2 cellular contexts compared by ENCODE assay signal in the genomic region with DNA sequence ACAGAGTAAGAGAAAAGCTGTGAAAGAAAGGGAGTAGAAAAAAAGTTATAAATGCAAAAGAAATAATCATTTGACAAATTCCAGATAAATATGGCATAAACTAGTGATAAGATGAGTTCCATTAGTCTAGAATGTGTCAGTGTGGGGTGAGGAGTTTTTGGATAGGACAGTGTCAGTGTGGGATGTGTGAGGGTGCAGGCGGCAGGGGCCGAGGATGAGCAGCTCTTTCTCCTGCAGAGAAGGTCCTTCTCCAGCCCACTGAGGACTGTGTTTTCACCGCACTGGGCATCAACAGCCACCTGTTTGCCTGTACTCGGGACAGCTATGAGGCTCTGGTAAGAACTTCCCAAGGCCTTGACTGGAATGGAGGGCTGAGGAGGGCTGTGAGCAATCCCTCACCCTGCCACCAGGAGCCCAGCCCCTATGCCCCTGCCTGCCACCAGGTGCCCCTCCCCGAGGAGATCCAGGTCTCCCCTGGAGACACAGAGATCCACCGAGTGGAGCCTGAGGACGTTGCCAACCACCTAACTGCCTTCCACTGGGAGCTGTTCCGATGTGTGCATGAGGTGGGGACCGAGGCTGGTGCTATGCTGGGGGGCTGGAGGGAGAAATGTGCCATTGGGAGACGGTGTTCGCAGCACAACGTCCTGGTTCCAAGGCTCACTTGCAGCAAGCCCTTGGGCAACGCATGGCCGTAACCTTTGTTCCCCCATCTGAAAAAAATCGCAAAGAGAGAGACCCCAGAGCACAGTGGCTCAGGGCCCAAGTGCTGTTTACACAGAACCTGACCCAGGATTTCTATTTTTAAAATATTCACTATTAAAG.
TF ChIP-seq lines count a peak whose summit lies in the region.

No MANE protein-coding gene starts in this region.

TF ChIP-seq in GM12891, 5 proteins besides CTCF, POLR2A, EP300 and RAD21:
- TF ChIP-seq SPI1 (IDR thresholded peaks at IDR 0.05; ENCODE audit: low read depth, low read length) = no peak
- no peak for TF ChIP-seq TAF1 (IDR thresholded peaks at IDR 0.05; ENCODE audit: low read depth, low read length)
- no peak for TF ChIP-seq PAX5 (IDR thresholded peaks at IDR 0.05; ENCODE audit: insufficient read depth, low read length, severe bottlenecking)
- no peak for TF ChIP-seq POU2F2 (IDR thresholded peaks at IDR 0.05; ENCODE audit: low read depth, low read length)
- no peak for TF ChIP-seq POLR2AphosphoS5 (IDR thresholded peaks at IDR 0.05; ENCODE audit: low read depth, low read length)

TF ChIP-seq in K562, 482 proteins besides CTCF, POLR2A, EP300 and RAD21:
- TF ChIP-seq SAP30 (IDR thresholded peaks at IDR 0.05; ENCODE audit: borderline replicate concordance, insufficient read depth, low read depth, low read length, poor library complexity, severe bottlenecking) (no peak), TEAD1 (CRISPR knock-in tag; IDR thresholded peaks at IDR 0.05) (no peak), RBM22 (IDR thresholded peaks at IDR 0.05; ENCODE audit: low read depth, low read length, poor library complexity, severe bottlenecking) (no peak), SP1 (CRISPR knock-in tag; IDR thresholded peaks at IDR 0.05) (no peak), SMC3 (conservative IDR thresholded peaks at IDR 0.05; ENCODE audit: insufficient read depth, low read depth, low read length) (no peak), ZBTB17 (CRISPR knock-in tag; IDR thresholded peaks at IDR 0.05) (no peak), TCF7L2 (IDR thresholded peaks at IDR 0.05; ENCODE audit: low read depth, low read length) (no peak), ZNF589 (CRISPR knock-in tag; IDR thresholded peaks at IDR 0.05; ENCODE audit: low read depth) (no peak), KDM4B (IDR thresholded peaks at IDR 0.05; ENCODE audit: borderline replicate concordance in 2 of 2, low read depth in 1 of 2) (no peak), ARHGAP35 (IDR thresholded peaks at IDR 0.05; ENCODE audit: partially characterized antibody) (no peak), ETV1 (tag; conservative IDR thresholded peaks at IDR 0.05; ENCODE audit: low read depth) (no peak), NR2C2 (CRISPR knock-in tag; IDR thresholded peaks at IDR 0.05) (no peak), NR2C2 (tag; IDR thresholded peaks at IDR 0.05) (no peak), ZNF212 (CRISPR knock-in tag; IDR thresholded peaks at IDR 0.05) (no peak), NCOA4 (IDR thresholded peaks at IDR 0.05; ENCODE audit: partially characterized antibody) (no peak)
- TF ChIP-seq, protein P1, sequence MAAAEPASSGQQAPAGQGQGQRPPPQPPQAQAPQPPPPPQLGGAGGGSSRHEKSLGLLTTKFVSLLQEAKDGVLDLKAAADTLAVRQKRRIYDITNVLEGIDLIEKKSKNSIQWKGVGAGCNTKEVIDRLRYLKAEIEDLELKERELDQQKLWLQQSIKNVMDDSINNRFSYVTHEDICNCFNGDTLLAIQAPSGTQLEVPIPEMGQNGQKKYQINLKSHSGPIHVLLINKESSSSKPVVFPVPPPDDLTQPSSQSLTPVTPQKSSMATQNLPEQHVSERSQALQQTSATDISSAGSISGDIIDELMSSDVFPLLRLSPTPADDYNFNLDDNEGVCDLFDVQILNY (CRISPR knock-in tag; IDR thresholded peaks at IDR 0.05) = no peak
